ENCODE assay signal across 21 cellular contexts in the genomic region with DNA sequence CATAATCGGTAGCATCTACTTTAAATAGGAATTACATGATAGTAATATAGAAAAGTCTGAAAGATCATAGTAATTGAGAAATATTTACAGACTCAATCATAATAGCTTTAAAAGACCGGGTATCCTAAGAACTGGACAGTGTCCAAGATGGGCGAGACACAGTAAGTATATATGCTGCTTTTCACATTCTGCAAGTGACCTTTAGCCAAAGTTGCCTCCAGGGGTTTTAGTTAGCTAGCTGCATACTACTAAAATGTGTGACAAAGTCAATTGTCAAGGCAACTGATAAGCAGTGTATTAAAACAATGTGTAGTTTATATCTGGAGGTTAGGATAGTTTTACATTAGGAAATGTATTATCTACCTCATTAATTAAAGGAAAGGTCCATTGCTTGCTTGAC. TPM values are rescaled to one million over a fixed set of nuclear protein-coding genes. Genes with fewer than 3 reads are reported as not detected.
DNase-seq lines count a peak whose midpoint lies in the region; ATAC-seq, FAIRE-seq and TF ChIP-seq lines count a peak whose summit lies in the region.
"Had no signal": no experiment of that assay in that cellular context is flagged by ENCODE, and none has a peak within 500 bp of the region (broad histone marks: within the 10 kb centered on the region; RNA-seq: fewer than 3 reads in every experiment).

No MANE protein-coding gene starts in this region.

- peaks cover 10% of the 10 kb centered on the region for H3K4me1 Mint-ChIP-seq in astrocyte (ENCODE audit: low read depth, unreplicated experiment)
- H3K4me1 Mint-ChIP-seq: activated CD4-positive, alpha-beta T cell treated with anti-CD3 and anti-CD28 coated beads, Interleukin-2, amount 10 ng/mL, durations not matched to agents 24 days and 14 days had no signal

- H3K9ac ChIP-seq in astrocyte (ENCODE audit: low read length) (no peak overlapping the region), HepG2 (ENCODE audit: insufficient read depth, low read depth, low read length) (no peak overlapping the region)

- TF ChIP-seq RAD21 in HepG2 (CRISPR knock-in tag; IDR thresholded peaks at IDR 0.05): no peak

- TF ChIP-seq EP300 in HepG2 (IDR thresholded peaks at IDR 0.05; ENCODE audit: low read depth in 2 of 2, low read length in 2 of 2): no peak
- TF ChIP-seq EP300 in HepG2 (CRISPR knock-in tag; IDR thresholded peaks at IDR 0.05; ENCODE audit: borderline replicate concordance): no peak

- peak overlapping the region; percentile 72 for H3K27ac ChIP-seq in ACC112 (ENCODE audit: low read depth, low read length)
- no peak overlapping the region for H3K27ac ChIP-seq in astrocyte (ENCODE audit: low read depth, low read length)
- H3K27ac ChIP-seq in HepG2 (ENCODE audit: extremely low read length, insufficient read depth, low read length): no peak overlapping the region
- H3K27ac ChIP-seq: foreskin keratinocyte, ovary had no signal

- WGBS in HepG2 (ENCODE audit: low lambda C conversion rate): 94% methylated on average over 3 of the region's 3 CpGs

- POLR2A ChIA-PET in HepG2 (lab: Yijun Ruan, JAX): no interaction called here

- intact Hi-C loops in HepG2 (cut with micrococcal nuclease; ENCODE audit: unreplicated experiment): no loop called here

- H3K4me3 ChIP-seq in ACC112 (ENCODE audit: low read depth, low read length) (no peak overlapping the region), astrocyte (ENCODE audit: insufficient read depth, low read depth, low read length) (no peak overlapping the region), HepG2 (replicated peaks in 1 of 3; ENCODE audit: insufficient read depth in 1 of 3, low read depth in 2 of 3, low read length in 3 of 3) (no peak overlapping the region)
- H3K4me3 ChIP-seq: HAP-1, MG63, ovary had no signal

- H3K79me2 ChIP-seq in ACC112 (ENCODE audit: control insufficient read depth, insufficient read depth, low read length, unreplicated experiment) (no peaks in the 10 kb centered on the region), astrocyte (ENCODE audit: insufficient read depth, low read length) (no peaks in the 10 kb centered on the region), HepG2 (ENCODE audit: insufficient read depth, low read length) (no peaks in the 10 kb centered on the region)

- H4K20me1 ChIP-seq in astrocyte (ENCODE audit: insufficient read depth, low read length): no peaks in the 10 kb centered on the region
- H4K20me1 ChIP-seq in HepG2 (ENCODE audit: insufficient read depth, low read length): no peaks in the 10 kb centered on the region

- H3K27me3 Mint-ChIP-seq in astrocyte (ENCODE audit: low read depth, unreplicated experiment): no peaks in the 10 kb centered on the region
- H3K27me3 Mint-ChIP-seq: activated CD4-positive, alpha-beta T cell treated with anti-CD3 and anti-CD28 coated beads, Interleukin-2, amount 10 ng/mL, durations not matched to agents 24 days and 14 days; activated T-helper 17 cell treated with anti-CD3 and anti-CD28 coated beads, Interleukin-2, amount 50 U/mL, for 72 hours; CD4-positive, CD25-positive, alpha-beta regulatory T cell; stimulated activated naive B cell treated with anti-CD40 and anti-IgM and Interleukin-4, amounts not matched to agents 10 μg/mL and 1 μg/mL and 100 μg/mL, for 72 hours had no signal

- DNase-seq in GM12892 (ENCODE audit: insufficient read length) (no peak), astrocyte (ENCODE audit: low read depth) (no peak), HepG2 (ENCODE audit: low spot score) (no peak), AML-193 (lab: John Stamatoyannopoulos, UW) (no peak), occipital lobe (lab: John Stamatoyannopoulos, UW) (no peak)
- DNase-seq: activated CD4-positive, alpha-beta T cell treated with anti-CD3 and anti-CD28 coated beads, Interleukin-2, amount 10 ng/mL, durations not matched to agents 24 days and 14 days; CD4-positive, CD25-positive, alpha-beta regulatory T cell; dermis blood vessel endothelial cell; DMS153; foreskin keratinocyte; hypothalamus; MG63; NCI-H1436; ovary; stimulated activated naive B cell treated with anti-CD40 and anti-IgM and Interleukin-4, amounts not matched to agents 10 μg/mL and 1 μg/mL and 100 μg/mL, for 72 hours had no signal

- peak overlapping the region; percentile 7 for H3K27ac Mint-ChIP-seq in astrocyte (ENCODE audit: unreplicated experiment)
- H3K27ac Mint-ChIP-seq: activated CD4-positive, alpha-beta T cell treated with anti-CD3 and anti-CD28 coated beads, Interleukin-2, amount 10 ng/mL, durations not matched to agents 24 days and 14 days; activated T-helper 17 cell treated with anti-CD3 and anti-CD28 coated beads, Interleukin-2, amount 50 U/mL, for 72 hours; stimulated activated naive B cell treated with anti-CD40 and anti-IgM and Interleukin-4, amounts not matched to agents 10 μg/mL and 1 μg/mL and 100 μg/mL, for 72 hours had no signal

- peak; percentile 71 for FAIRE-seq in GM12892 (lab: Jason Lieb, UNC)
- no peak for FAIRE-seq in astrocyte (lab: Jason Lieb, UNC)
- no peak for FAIRE-seq in HepG2 (lab: Jason Lieb, UNC)

- CTCF ChIA-PET in HepG2 (lab: Yijun Ruan, JAX; ENCODE audit: low intra/inter-chr PET ratio, low total read pairs): no interaction called here

- H3K27me3 ChIP-seq in ACC112 (ENCODE audit: insufficient read depth, low read length): no peaks in the 10 kb centered on the region
- H3K27me3 ChIP-seq in astrocyte (ENCODE audit: insufficient read depth, low read length): no peaks in the 10 kb centered on the region
- no peaks in the 10 kb centered on the region for H3K27me3 ChIP-seq in HepG2 (ENCODE audit: control insufficient read depth in 1 of 2, insufficient read depth in 2 of 2, low read length in 2 of 2)
- H3K27me3 ChIP-seq: foreskin keratinocyte, MG63, ovary had no signal

- H3K36me3 Mint-ChIP-seq in astrocyte (ENCODE audit: low read depth, unreplicated experiment): peaks cover 7% of the 10 kb centered on the region
- H3K36me3 Mint-ChIP-seq: CD4-positive, CD25-positive, alpha-beta regulatory T cell had no signal

- in situ Hi-C loops in HepG2 (cut with HindIII; ENCODE audit: extremely low pct_ligation_motif_present, low pct_unique_long_range_greater_than_20kb): no loop called here

- no TSS peak for BruUV-seq in HepG2 (replicated peaks; lab: Mats Ljungman, UMichigan)

- ATAC-seq in HepG2 (peak; percentile 16; the same call in 1 of the 3 replicates), HG03571 (IDR thresholded peaks at IDR 0.05; ENCODE audit: unreplicated experiment) (no peak), HG02938 (IDR thresholded peaks at IDR 0.05; ENCODE audit: unreplicated experiment) (no peak)
- ATAC-seq: activated T-helper 17 cell treated with anti-CD3 and anti-CD28 coated beads, Interleukin-2, amount 50 U/mL, for 72 hours; foreskin keratinocyte; stimulated activated naive B cell treated with anti-CD40 and anti-IgM and Interleukin-4, amounts not matched to agents 10 μg/mL and 1 μg/mL and 100 μg/mL, for 72 hours had no signal

- TF ChIP-seq POLR2A in GM12892 (IDR thresholded peaks at IDR 0.05; ENCODE audit: low read depth, low read length) (no peak), HepG2 (IDR thresholded peaks at IDR 0.05; ENCODE audit: insufficient read depth in 1 of 2, low read depth in 2 of 2, low read length in 2 of 2) (no peak)

- peaks cover 8% of the 10 kb centered on the region for H3K36me3 ChIP-seq in ACC112 (ENCODE audit: insufficient read depth, low read length)
- H3K36me3 ChIP-seq in astrocyte (ENCODE audit: insufficient read depth, low read length): peaks cover 22% of the 10 kb centered on the region
- H3K36me3 ChIP-seq in HepG2 (replicated peaks in 1 of 2; ENCODE audit: control insufficient read depth in 1 of 2, insufficient read depth in 2 of 2, low read length in 2 of 2): no peaks in the 10 kb centered on the region
- H3K36me3 ChIP-seq: ovary had no signal

- no peak overlapping the region for H3K4me3 Mint-ChIP-seq in astrocyte (ENCODE audit: unreplicated experiment)
- H3K4me3 Mint-ChIP-seq: activated CD4-positive, alpha-beta T cell treated with anti-CD3 and anti-CD28 coated beads, Interleukin-2, amount 10 ng/mL, durations not matched to agents 24 days and 14 days; activated T-helper 17 cell treated with anti-CD3 and anti-CD28 coated beads, Interleukin-2, amount 50 U/mL, for 72 hours; stimulated activated naive B cell treated with anti-CD40 and anti-IgM and Interleukin-4, amounts not matched to agents 10 μg/mL and 1 μg/mL and 100 μg/mL, for 72 hours had no signal

- no peaks in the 10 kb centered on the region for H3K9me3 Mint-ChIP-seq in astrocyte (ENCODE audit: unreplicated experiment)
- H3K9me3 Mint-ChIP-seq: activated CD4-positive, alpha-beta T cell treated with anti-CD3 and anti-CD28 coated beads, Interleukin-2, amount 10 ng/mL, durations not matched to agents 24 days and 14 days; activated T-helper 17 cell treated with anti-CD3 and anti-CD28 coated beads, Interleukin-2, amount 50 U/mL, for 72 hours; stimulated activated naive B cell treated with anti-CD40 and anti-IgM and Interleukin-4, amounts not matched to agents 10 μg/mL and 1 μg/mL and 100 μg/mL, for 72 hours had no signal

- H3K4me2 ChIP-seq in astrocyte (ENCODE audit: low read length) (no peak overlapping the region), HepG2 (ENCODE audit: low read depth, low read length) (no peak overlapping the region)

- H3K9me3 ChIP-seq in astrocyte (ENCODE audit: insufficient read depth, low read depth, low read length): no peaks in the 10 kb centered on the region
- H3K9me3 ChIP-seq in HepG2 (ENCODE audit: low read length): no peaks in the 10 kb centered on the region
- H3K9me3 ChIP-seq: HAP-1, MG63, ovary had no signal

- H2AFZ ChIP-seq in ACC112 (ENCODE audit: low read length, unreplicated experiment) (no peak overlapping the region), astrocyte (ENCODE audit: low read depth, low read length) (no peak overlapping the region), HepG2 (ENCODE audit: low read length) (no peak overlapping the region)

- TF ChIP-seq CTCF in astrocyte (IDR thresholded peaks at IDR 0.05; ENCODE audit: insufficient read depth, low read depth, low read length) (no peak), HepG2 (CRISPR knock-in tag; IDR thresholded peaks at IDR 0.05) (no peak)

- H3K4me1 ChIP-seq in ACC112 (ENCODE audit: control insufficient read depth, insufficient read depth, low read length, unreplicated experiment): peaks cover 20% of the 10 kb centered on the region
- peaks cover 4% of the 10 kb centered on the region for H3K4me1 ChIP-seq in astrocyte (ENCODE audit: insufficient read depth, low read length)
- no peaks in the 10 kb centered on the region for H3K4me1 ChIP-seq in HepG2 (ENCODE audit: insufficient read depth, low read length)
- H3K4me1 ChIP-seq: foreskin keratinocyte had no signal

RNA-seq across cellular contexts. Expression of gene CD302, which starts 24.6 kb away (rescaled TPM):
- polyA plus RNA-seq in GM12892 (2012; ENCODE audit: missing spikeins): 2.2 TPM
- total RNA-seq in astrocyte (0.34 and 0.41 TPM in 2 replicates), HepG2 (2016; rRNA removed; fragmentation: Illumina TruSeq; extraction: Trizol) (5.6 and 8.0 TPM in 2 replicates), occipital lobe (2.5 TPM)
- total RNA-seq in HepG2 (2016; cell fraction: cytosol; rRNA removed; fragmentation: Illumina TruSeq; extraction: Trizol; ENCODE audit: low read depth): 1.4 and 1.7 TPM in 2 replicates
- 5.5 and 7.6 TPM in 2 replicates for total RNA-seq in HepG2 (2016; cell fraction: insoluble cytoplasmic fraction; rRNA removed; fragmentation: Illumina TruSeq; extraction: Trizol)
- total RNA-seq in HepG2 (2016; cell fraction: membrane; rRNA removed; fragmentation: Illumina TruSeq; extraction: Trizol): 3.5 and 4.0 TPM in 2 replicates
- 8.1 and 9.2 TPM in 2 replicates for total RNA-seq in HepG2 (2016; cell fraction: nucleus; rRNA removed; fragmentation: Illumina TruSeq; extraction: Trizol)
- polyA plus RNA-seq in HepG2 (2011; rRNA removed): 15.6 and 16.0 TPM in 2 replicates
- 6.9 and 14.7 TPM in 2 replicates for polyA plus RNA-seq in HepG2 (2011; cell fraction: cytosol; rRNA removed)
- polyA plus RNA-seq in HepG2 (2011; cell fraction: nucleus; rRNA removed): 2.4 and 4.1 TPM in 2 replicates
- 14.4 and 16.4 TPM in 2 replicates for polyA plus RNA-seq in HepG2 (2012)
- 2.1 and 2.3 TPM in 2 replicates for polyA plus RNA-seq in HepG2 (2016; cell fraction: cytosol; fragmentation: Illumina TruSeq; extraction: Trizol; ENCODE audit: low read depth)
- 9.4 and 9.8 TPM in 2 replicates for polyA plus RNA-seq in HepG2 (2016; cell fraction: insoluble cytoplasmic fraction; fragmentation: Illumina TruSeq; extraction: Trizol; ENCODE audit: low read depth)
- 4.1 and 4.5 TPM in 2 replicates for polyA plus RNA-seq in HepG2 (2016; cell fraction: membrane; fragmentation: Illumina TruSeq; extraction: Trizol; ENCODE audit: low read depth)
- polyA plus RNA-seq in HepG2 (2016; cell fraction: nucleus; fragmentation: Illumina TruSeq; extraction: Trizol; ENCODE audit: insufficient read depth, low read depth): 12.9 and 15.8 TPM in 2 replicates
- 3.5 TPM in 1 of 2 replicates, not detected in the other for polyA minus RNA-seq in HepG2 (2011; rRNA and poly(A)+ RNA removed; ENCODE audit: low replicate concordance)
- 11.8 and 16.6 TPM in 2 replicates for polyA minus RNA-seq in HepG2 (2011; cell fraction: cytosol; rRNA and poly(A)+ RNA removed)
- polyA minus RNA-seq in HepG2 (2011; cell fraction: nucleus; rRNA and poly(A)+ RNA removed): 7.7 and 12.2 TPM in 2 replicates
- total RNA-seq: OCI-LY7 had no signal
